Comparison of ENCODE assay signal across 9 cellular contexts in genomic region chr5:33890633-33891032, GRCh38. TPM values are rescaled to one million over a fixed set of nuclear protein-coding genes. Genes with fewer than 3 reads are reported as not detected.
A peak's percentile ranks its signal among the peaks of the same experiment; 100 is the strongest.
DNase-seq lines count a peak whose midpoint lies in the region; ATAC-seq and TF ChIP-seq lines count a peak whose summit lies in the region.
"Had no signal": no experiment of that assay in that cellular context is flagged by ENCODE, and none has a peak within 500 bp of the region (broad histone marks: within the 10 kb centered on the region; RNA-seq: fewer than 3 reads in every experiment).

No MANE protein-coding gene starts in this region.

- H3K36me3 ChIP-seq in ascending aorta: no peaks in the 10 kb centered on the region

- DNase-seq in left ventricle myocardium superior (no peak), left cardiac atrium (no peak), ascending aorta (ENCODE audit: low spot score in 2 of 2) (no peak), kidney tubule cell (ENCODE audit: low spot score) (peak; percentile 11)
- DNase-seq in stimulated activated CD4-positive, alpha-beta T cell treated with anti-CD3 and anti-CD28 coated beads, Interleukin-12 subunit alpha, Interleukin-12 subunit beta, amount 100 ng/mL, for 4 hours: no peak
- no peak for DNase-seq in effector CD8-positive, alpha-beta T cell (lab: John Stamatoyannopoulos, UW)
- no peak for DNase-seq in stimulated activated CD8-positive, alpha-beta memory T cell treated with anti-CD3 and anti-CD28 coated beads, Interleukin-4, amount 100 ng/mL, for 48 hours
- DNase-seq: activated CD8-positive, alpha-beta memory T cell treated with anti-CD3 and anti-CD28 coated beads, Interleukin-2, amount 50 U/mL, for 4 hours had no signal

- H3K27ac ChIP-seq in ascending aorta: no peak overlapping the region

- no peaks in the 10 kb centered on the region for H3K9me3 ChIP-seq in ascending aorta

- H3K27me3 ChIP-seq in ascending aorta: no peaks in the 10 kb centered on the region

- intact Hi-C loops in left ventricle myocardium superior (cut with micrococcal nuclease) (no loop called here), left cardiac atrium (cut with DNase I) (no loop called here), ascending aorta (cut with DNase I) (loop anchor here (2.0 to 5.0 kb wide), 2 partner anchors 33 to 450 kb away; partner anchors contain the start of gene TARS1)

- ATAC-seq in left ventricle myocardium superior (peak; percentile 9), left cardiac atrium (no peak), GM18520 (IDR thresholded peaks at IDR 0.05; ENCODE audit: unreplicated experiment) (no peak)

- H3K4me3 ChIP-seq in ascending aorta: peak overlapping the region; percentile 57 to 75

- peaks cover 0 to 21% of the 10 kb centered on the region in 2 donors for H3K4me1 ChIP-seq in ascending aorta

- no peak for TF ChIP-seq CTCF in ascending aorta (IDR thresholded peaks at IDR 0.05)

RNA-seq across cellular contexts. Expression of gene ADAMTS12, which starts 1.2 kb away (rescaled TPM):
- total RNA-seq in left ventricle myocardium superior: 1.4 TPM
- total RNA-seq in left cardiac atrium: 1 to 10 TPM; 3.4 to 3.8 TPM
- total RNA-seq in ascending aorta: 1.4 TPM

RNA-seq across cellular contexts. Expression of gene RXFP3, which starts 45.6 kb away (rescaled TPM):
- total RNA-seq in left ventricle myocardium superior (not detected), left cardiac atrium (not detected), ascending aorta (not detected)
